In the genomic region with DNA sequence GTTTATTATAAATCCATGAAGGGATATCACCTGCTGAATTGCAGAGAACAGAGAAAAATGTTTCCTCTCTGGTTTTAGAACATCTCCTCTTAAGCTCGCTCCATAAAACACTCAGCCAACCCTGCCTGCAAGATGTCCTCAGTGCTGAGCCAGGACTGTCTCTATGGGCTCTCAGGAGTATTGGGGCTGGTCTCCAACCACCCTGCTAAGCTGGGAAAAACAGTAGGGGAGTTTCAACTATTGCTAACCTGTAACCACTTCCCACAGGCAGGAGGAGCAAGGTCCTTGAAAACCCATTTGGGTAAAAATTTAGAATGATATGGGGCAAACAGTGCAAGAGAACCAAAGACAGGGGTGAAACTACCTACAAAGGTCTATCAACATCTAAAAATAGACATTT, we compare ENCODE assay signal across 20 cellular contexts. TPM values are rescaled to one million over a fixed set of nuclear protein-coding genes. Genes with fewer than 3 reads are reported as not detected.
A peak's percentile ranks its signal among the peaks of the same experiment; 100 is the strongest.
DNase-seq lines count a peak whose midpoint lies in the region; ATAC-seq, FAIRE-seq and TF ChIP-seq lines count a peak whose summit lies in the region.
"Had no signal": no experiment of that assay in that cellular context is flagged by ENCODE, and none has a peak within 500 bp of the region (broad histone marks: within the 10 kb centered on the region; RNA-seq: fewer than 3 reads in every experiment).

No MANE protein-coding gene starts in this region.

- H3K27me3 ChIP-seq in HepG2 (ENCODE audit: control insufficient read depth in 1 of 2, insufficient read depth in 2 of 2, low read length in 2 of 2) (no peaks in the 10 kb centered on the region), right lobe of liver (no peaks in the 10 kb centered on the region), osteoblast (ENCODE audit: insufficient read depth, low read length) (no peaks in the 10 kb centered on the region), foreskin keratinocyte (no peaks in the 10 kb centered on the region), tibial artery (no peaks in the 10 kb centered on the region)
- H3K27me3 ChIP-seq: BLaER1 treated with 17β-estradiol and CSF1 and Interleukin-3, amounts not matched to agents 10 nM and 100 nM had no signal

- no peaks in the 10 kb centered on the region for H3K79me2 ChIP-seq in HepG2 (ENCODE audit: insufficient read depth, low read length)
- peaks cover 75% of the 10 kb centered on the region for H3K79me2 ChIP-seq in osteoblast (ENCODE audit: insufficient read depth, low read length)

- POLR2A ChIA-PET in HepG2 (lab: Yijun Ruan, JAX): interaction anchor here (1.3 kb wide), 1 partner anchor 34 kb away, joined by 4 read pairs; a partner anchor contains a TSS
- POLR2A ChIA-PET in RWPE1 (lab: Yijun Ruan, JAX; ENCODE audit: low non-redundant PET): no interaction called here

- TF ChIP-seq CTCF in HepG2 (CRISPR knock-in tag; IDR thresholded peaks at IDR 0.05) (no peak), right lobe of liver (IDR thresholded peaks at IDR 0.05) (no peak), RWPE1 (conservative IDR thresholded peaks at IDR 0.05; ENCODE audit: low read depth) (no peak), osteoblast (IDR thresholded peaks at IDR 0.05; ENCODE audit: extremely low read depth, low read depth, low read length) (no peak), foreskin keratinocyte (conservative IDR thresholded peaks at IDR 0.05) (no peak), tibial artery (IDR thresholded peaks at IDR 0.05) (no peak)

- H3K27ac ChIP-seq in HepG2 (ENCODE audit: extremely low read length, insufficient read depth, low read length) (peak overlapping the region; percentile 31), right lobe of liver (no peak overlapping the region), RWPE1 (peak overlapping the region; percentile 77), epithelial cell of prostate (peak overlapping the region; percentile 94), osteoblast (ENCODE audit: low read depth, low read length) (peak overlapping the region; percentile 66), foreskin keratinocyte (no peak overlapping the region), tibial artery (peak overlapping the region in 1 of 2 donors; percentile 37)
- H3K27ac ChIP-seq: BLaER1 treated with 17β-estradiol and CSF1 and Interleukin-3, amounts not matched to agents 10 nM and 100 nM had no signal

- no peak for TF ChIP-seq RAD21 in HepG2 (CRISPR knock-in tag; IDR thresholded peaks at IDR 0.05)

- H3K4me1 ChIP-seq in HepG2 (ENCODE audit: insufficient read depth, low read length): peaks cover 55% of the 10 kb centered on the region
- peaks cover 0 to 15% (median 6%) of the 10 kb centered on the region in 4 donors for H3K4me1 ChIP-seq in right lobe of liver
- H3K4me1 ChIP-seq in osteoblast (ENCODE audit: insufficient read depth, low read length): peaks cover 33% of the 10 kb centered on the region
- peaks cover 19% of the 10 kb centered on the region for H3K4me1 ChIP-seq in foreskin keratinocyte
- peaks cover 0 to 57% (median 22%) of the 10 kb centered on the region in 4 donors for H3K4me1 ChIP-seq in tibial artery

- intact Hi-C loops in HepG2 (cut with micrococcal nuclease; ENCODE audit: unreplicated experiment) (loop anchor here (5.0 kb wide), 1 partner anchor 34 kb away; a partner anchor contains a TSS), right lobe of liver (cut with DNase I) (no loop called here), tibial artery (cut with DNase I; ENCODE audit: low total_unique reads) (no loop called here)

- DNase-seq in HepG2 (ENCODE audit: low spot score): no peak
- no peak for DNase-seq in right lobe of liver
- DNase-seq in RWPE1 (ENCODE audit: low spot score): no peak
- DNase-seq in epithelial cell of prostate (ENCODE audit: low read depth, low spot score): no peak
- no peak for DNase-seq in osteoblast (ENCODE audit: insufficient read length, low spot score, missing footprints)
- no peak for DNase-seq in foreskin keratinocyte
- no peak for DNase-seq in tibial artery
- DNase-seq: 8988T; CD4-positive, CD25-positive, alpha-beta regulatory T cell; CD8-positive, alpha-beta memory T cell; COR-L47; GOT3; H7 had no signal

- H3K9me3 ChIP-seq in HepG2 (ENCODE audit: low read length): no peaks in the 10 kb centered on the region
- no peaks in the 10 kb centered on the region for H3K9me3 ChIP-seq in right lobe of liver
- no peaks in the 10 kb centered on the region for H3K9me3 ChIP-seq in osteoblast (ENCODE audit: low read depth, low read length)
- H3K9me3 ChIP-seq in tibial artery: no peaks in the 10 kb centered on the region

- H3K4me3 ChIP-seq in HepG2 (replicated peaks in 1 of 3; ENCODE audit: insufficient read depth in 1 of 3, low read depth in 2 of 3, low read length in 3 of 3) (no peak overlapping the region), right lobe of liver (no peak overlapping the region), osteoblast (ENCODE audit: insufficient read depth, low read length) (no peak overlapping the region), tibial artery (no peak overlapping the region)
- H3K4me3 ChIP-seq: BLaER1 treated with 17β-estradiol and CSF1 and Interleukin-3, amounts not matched to agents 10 nM and 100 nM had no signal

- H2AFZ ChIP-seq in HepG2 (ENCODE audit: low read length) (no peak overlapping the region), osteoblast (ENCODE audit: low read length) (no peak overlapping the region)

- H4K20me1 ChIP-seq in HepG2 (ENCODE audit: insufficient read depth, low read length) (no peaks in the 10 kb centered on the region), osteoblast (ENCODE audit: insufficient read depth, low read length) (no peaks in the 10 kb centered on the region)

- ATAC-seq in HepG2: no peak
- ATAC-seq in right lobe of liver: no peak
- no peak for ATAC-seq in foreskin keratinocyte
- no peak for ATAC-seq in GM21360 (IDR thresholded peaks at IDR 0.05; ENCODE audit: unreplicated experiment)
- ATAC-seq: HCT116 had no signal

- BruUV-seq in HepG2 (replicated peaks; lab: Mats Ljungman, UMichigan): no TSS peak

- TF ChIP-seq POLR2A in HepG2 (IDR thresholded peaks at IDR 0.05; ENCODE audit: insufficient read depth in 1 of 2, low read depth in 2 of 2, low read length in 2 of 2) (no peak), right lobe of liver (IDR thresholded peaks at IDR 0.05) (no peak)

- H3K9ac ChIP-seq in HepG2 (ENCODE audit: insufficient read depth, low read depth, low read length): no peak overlapping the region
- H3K9ac ChIP-seq: BLaER1 treated with 17β-estradiol and CSF1 and Interleukin-3, amounts not matched to agents 10 nM and 100 nM had no signal

- TF ChIP-seq EP300 in HepG2 (IDR thresholded peaks at IDR 0.05; ENCODE audit: low read depth in 2 of 2, low read length in 2 of 2) (no peak), HepG2 (CRISPR knock-in tag; IDR thresholded peaks at IDR 0.05; ENCODE audit: borderline replicate concordance) (no peak)

- in situ Hi-C loops in HepG2 (cut with HindIII; ENCODE audit: extremely low pct_ligation_motif_present, low pct_unique_long_range_greater_than_20kb): no loop called here

- no peak for FAIRE-seq in HepG2 (lab: Jason Lieb, UNC)
- FAIRE-seq: D721Med, G401.6, GM12892, GM18507 had no signal

- no peaks in the 10 kb centered on the region for H3K36me3 ChIP-seq in HepG2 (replicated peaks in 1 of 2; ENCODE audit: control insufficient read depth in 1 of 2, insufficient read depth in 2 of 2, low read length in 2 of 2)
- H3K36me3 ChIP-seq in right lobe of liver: no peaks in the 10 kb centered on the region
- H3K36me3 ChIP-seq in osteoblast (ENCODE audit: insufficient read depth, low read length): no peaks in the 10 kb centered on the region
- H3K36me3 ChIP-seq in tibial artery: no peaks in the 10 kb centered on the region

- CTCF ChIA-PET in HepG2 (lab: Yijun Ruan, JAX; ENCODE audit: low intra/inter-chr PET ratio, low total read pairs): no interaction called here
- CTCF ChIA-PET in RWPE1 (lab: Yijun Ruan, JAX): interaction anchor here (0.6 kb wide), 2 partner anchors 22 to 94 kb away, joined by 4 to 5 read pairs; no protein-coding TSS in a partner anchor

- no peak overlapping the region for H3K4me2 ChIP-seq in HepG2 (ENCODE audit: low read depth, low read length)
- H3K4me2 ChIP-seq in osteoblast (ENCODE audit: insufficient read depth, low read length): no peak overlapping the region
- H3K4me2 ChIP-seq: BLaER1 treated with 17β-estradiol and CSF1 and Interleukin-3, amounts not matched to agents 10 nM and 100 nM had no signal

- WGBS in HepG2 (ENCODE audit: low lambda C conversion rate): 100% methylated on average over 1 of the region's 1 CpG
- WGBS in right lobe of liver (ENCODE audit: insufficient coverage, low coverage, low lambda C conversion rate, missing lambda C conversion rate): 67% methylated on average over 1 of the region's 1 CpG

TF ChIP-seq in HepG2, 621 proteins besides CTCF, POLR2A, EP300 and RAD21 (continues in another document):
- TF ChIP-seq ZNF724P (CRISPR knock-in tag; IDR thresholded peaks at IDR 0.05; ENCODE audit: borderline replicate concordance) (no peak), TBX2 (CRISPR knock-in tag; IDR thresholded peaks at IDR 0.05; ENCODE audit: borderline replicate concordance) (no peak)

RNA-seq across cellular contexts. Expression of a gene that starts 34.3 kb away (rescaled TPM):
- 25.1 and 38.5 TPM in 2 replicates for total RNA-seq in HepG2 (2016; rRNA removed; fragmentation: Illumina TruSeq; extraction: Trizol)
- 6.6 and 8.8 TPM in 2 replicates for total RNA-seq in HepG2 (2016; cell fraction: cytosol; rRNA removed; fragmentation: Illumina TruSeq; extraction: Trizol; ENCODE audit: low read depth)
- total RNA-seq in HepG2 (2016; cell fraction: insoluble cytoplasmic fraction; rRNA removed; fragmentation: Illumina TruSeq; extraction: Trizol): 28.4 and 35.1 TPM in 2 replicates
- total RNA-seq in HepG2 (2016; cell fraction: membrane; rRNA removed; fragmentation: Illumina TruSeq; extraction: Trizol): 6.5 and 7.9 TPM in 2 replicates
- 32.4 and 33.1 TPM in 2 replicates for total RNA-seq in HepG2 (2016; cell fraction: nucleus; rRNA removed; fragmentation: Illumina TruSeq; extraction: Trizol)
- 12.6 and 15.7 TPM in 2 replicates for polyA plus RNA-seq in HepG2 (2011; rRNA removed)
- polyA plus RNA-seq in HepG2 (2011; cell fraction: cytosol; rRNA removed): 10.1 and 10.8 TPM in 2 replicates
- polyA plus RNA-seq in HepG2 (2011; cell fraction: nucleus; rRNA removed): 20.9 and 25.3 TPM in 2 replicates
- polyA plus RNA-seq in HepG2 (2012): 26.0 and 36.6 TPM in 2 replicates
- 1.1 and 1.6 TPM in 2 replicates for polyA plus RNA-seq in HepG2 (2016; cell fraction: cytosol; fragmentation: Illumina TruSeq; extraction: Trizol; ENCODE audit: low read depth)
- 22.4 and 25.8 TPM in 2 replicates for polyA plus RNA-seq in HepG2 (2016; cell fraction: insoluble cytoplasmic fraction; fragmentation: Illumina TruSeq; extraction: Trizol; ENCODE audit: low read depth)
- polyA plus RNA-seq in HepG2 (2016; cell fraction: membrane; fragmentation: Illumina TruSeq; extraction: Trizol; ENCODE audit: low read depth): 2.2 and 2.7 TPM in 2 replicates
- polyA plus RNA-seq in HepG2 (2016; cell fraction: nucleus; fragmentation: Illumina TruSeq; extraction: Trizol; ENCODE audit: insufficient read depth, low read depth): 15.6 and 16.7 TPM in 2 replicates
- polyA minus RNA-seq in HepG2 (2011; rRNA and poly(A)+ RNA removed; ENCODE audit: low replicate concordance): 33.9 and 197 TPM in 2 replicates
- 22.2 and 26.0 TPM in 2 replicates for polyA minus RNA-seq in HepG2 (2011; cell fraction: cytosol; rRNA and poly(A)+ RNA removed)
- 47.1 and 47.9 TPM in 2 replicates for polyA minus RNA-seq in HepG2 (2011; cell fraction: nucleus; rRNA and poly(A)+ RNA removed)
- 100 to 1,000 TPM in 1 of 6 experiments, 10 to 100 TPM in 5; 45.2 to 139 (median 68.9) TPM for total RNA-seq in right lobe of liver
- 220 and 336 TPM in 2 replicates for total RNA-seq in osteoblast
- 132 and 159 TPM in 2 replicates for total RNA-seq in foreskin keratinocyte
- polyA plus RNA-seq in foreskin keratinocyte: 71.0 and 71.1 TPM in 2 replicates

Comparison
In these comparisons a context has a peak if more than half of its experiments do, and no peak if none do; other contexts are left out.
1. H3K27ac ChIP-seq: peak in HepG2 (single experiment), RWPE1 (single experiment), epithelial cell of prostate (single experiment) and osteoblast (single experiment); none in right lobe of liver (0 of 3) and foreskin keratinocyte (single experiment).